29 cellular contexts compared by ENCODE assay signal in genomic region chr1:225906467-225906866, GRCh38. TPM values are rescaled to one million over a fixed set of nuclear protein-coding genes. Genes with fewer than 3 reads are reported as not detected.
DNase-seq lines count a peak whose midpoint lies in the region; ATAC-seq, FAIRE-seq and TF ChIP-seq lines count a peak whose summit lies in the region.
"Had no signal": no experiment of that assay in that cellular context is flagged by ENCODE, and none has a peak within 500 bp of the region (broad histone marks: within the 10 kb centered on the region; RNA-seq: fewer than 3 reads in every experiment).

No MANE protein-coding gene starts in this region.

- H2BK120ac ChIP-seq in mesendoderm (ENCODE audit: low read depth, low read length) = no peak overlapping the region

- CTCF ChIA-PET in GM12878 (lab: Yijun Ruan, JAX) = interaction anchor here (1.2 to 1.3 kb wide), 2 partner anchors 24 to 28 kb away, joined by 3 read pairs; partner anchors contain the start of gene TMEM63A

- POLR2A ChIA-PET in GM12878 (lab: Charles Lee) = no interaction called here

- H3K4me3 Mint-ChIP-seq in stimulated activated naive CD8-positive, alpha-beta T cell treated with anti-CD3 and anti-CD28 coated beads, Interleukin-15, amount 100 ng/mL, for 72 hours = no peak overlapping the region
- no peak overlapping the region for H3K4me3 Mint-ChIP-seq in stimulated activated naive B cell treated with anti-CD40 and anti-IgM and Interleukin-4, amounts not matched to agents 10 μg/mL and 1 μg/mL and 100 μg/mL, for 72 hours
- H3K4me3 Mint-ChIP-seq in natural killer cell (no peak overlapping the region), progenitor cell of endocrine pancreas (ENCODE audit: low read depth) (no peak overlapping the region)
- H3K4me3 Mint-ChIP-seq: CD8-positive, alpha-beta memory T cell had no signal

- H3K4me1 ChIP-seq in GM12878 (ENCODE audit: control insufficient read depth, insufficient read depth, low read length) = peaks cover 4% of the 10 kb centered on the region; the same call in 1 of the 2 replicates
- H3K4me1 ChIP-seq in mesendoderm (ENCODE audit: control insufficient read depth, low read depth, low read length) = peaks cover 16% of the 10 kb centered on the region

- DNase-seq in stimulated activated naive CD8-positive, alpha-beta T cell treated with anti-CD3 and anti-CD28 coated beads, Interleukin-15, amount 100 ng/mL, for 72 hours = no peak
- no peak for DNase-seq in stimulated activated naive CD8-positive, alpha-beta T cell treated with anti-CD3 and anti-CD28 coated beads, Interleukin-15, Interleukin-2, amounts not matched to agents 100 U/mL and 50 U/mL, for 24 hours
- DNase-seq in GM12878 (ENCODE audit: low read depth, low spot score) (no peak), mesendoderm (no peak), natural killer cell (no peak), progenitor cell of endocrine pancreas (ENCODE audit: low spot score, unreplicated experiment) (no peak)
- no peak for DNase-seq in stimulated activated naive B cell treated with anti-CD40 and anti-IgM and Interleukin-4, amounts not matched to agents 10 μg/mL and 1 μg/mL and 100 μg/mL, for 72 hours
- DNase-seq in effector CD8-positive, alpha-beta T cell (lab: John Stamatoyannopoulos, UW) = no peak
- DNase-seq: CD8-positive, alpha-beta memory T cell; DMS79 treated with DMSO at 0.1 percent for 48 hours; GF-D8; GM23248; HCEC 1CT; NCI-H1048; NCI-H1417; NCI-H1694; NCI-H2029 treated with DMSO at 0.1 percent for 48 hours; NCI-H2227 treated with DMSO at 0.1 percent for 48 hours; NCI-H526 treated with DMSO at 0.1 percent for 48 hours; RPMI8226; SHP77 had no signal

- no peak overlapping the region for H2BK15ac ChIP-seq in mesendoderm (replicated peaks; ENCODE audit: low read depth)

- no peak for TF ChIP-seq RAD21 in GM12878 (IDR thresholded peaks at IDR 0.05; ENCODE audit: insufficient read depth, low read depth, low read length)

- peak; percentile 4 for ATAC-seq in stimulated activated naive CD8-positive, alpha-beta T cell treated with anti-CD3 and anti-CD28 coated beads, Interleukin-15, amount 100 ng/mL, for 72 hours
- ATAC-seq in stimulated activated naive CD8-positive, alpha-beta T cell treated with anti-CD3 and anti-CD28 coated beads, Interleukin-15, Interleukin-2, amounts not matched to agents 100 U/mL and 50 U/mL, for 24 hours = no peak
- ATAC-seq in GM12878 (peak; percentile 13; the same call in 2 of the 3 replicates), natural killer cell (no peak)
- no peak for ATAC-seq in stimulated activated naive B cell treated with anti-CD40 and anti-IgM and Interleukin-4, amounts not matched to agents 10 μg/mL and 1 μg/mL and 100 μg/mL, for 72 hours (replicated peaks)

- WGBS in GM12878 (ENCODE audit: insufficient coverage, insufficient replicate concordance, low lambda C conversion rate, missing lambda C conversion rate) = 38% methylated on average over 6 of the region's 6 CpGs
- WGBS in mesendoderm (ENCODE audit: extremely low coverage, insufficient coverage, low lambda C conversion rate) = no CpG with 5 or more reads among the region's 6 CpGs

- no peak overlapping the region for H3K23ac ChIP-seq in mesendoderm (ENCODE audit: low read length)

- H3K36me3 Mint-ChIP-seq in stimulated activated naive B cell treated with anti-CD40 and anti-IgM and Interleukin-4, amounts not matched to agents 10 μg/mL and 1 μg/mL and 100 μg/mL, for 72 hours = no peaks in the 10 kb centered on the region
- H3K36me3 Mint-ChIP-seq in natural killer cell (no peaks in the 10 kb centered on the region), progenitor cell of endocrine pancreas (ENCODE audit: insufficient read depth) (no peaks in the 10 kb centered on the region)
- H3K36me3 Mint-ChIP-seq: CD8-positive, alpha-beta memory T cell; IgD-negative memory B cell had no signal

- H4K8ac ChIP-seq in mesendoderm (ENCODE audit: low read depth, low read length) = no peak overlapping the region

- no peak overlapping the region for H3K18ac ChIP-seq in mesendoderm (ENCODE audit: low read length)

- H3K27ac ChIP-seq in GM12878 (ENCODE audit: control insufficient read depth, insufficient read depth) = no peak overlapping the region
- no peak overlapping the region for H3K27ac ChIP-seq in mesendoderm (ENCODE audit: low read depth, low read length)
- H3K27ac ChIP-seq: C4-2B, GM23248 had no signal

- in situ Hi-C loops in GM12878 (cut with MboI) = no loop called here

- TF ChIP-seq CTCF in GM12878 (IDR thresholded peaks at IDR 0.05 in 2 of 3, conservative IDR thresholded peaks at IDR 0.05 in 1 of 3; ENCODE audit: control insufficient read depth in 2 of 3, extremely low read depth in 1 of 3, insufficient read depth in 1 of 3, low read depth in 3 of 3, low read length in 3 of 3) = no peak
- no peak for TF ChIP-seq CTCF in natural killer cell (IDR thresholded peaks at IDR 0.05)
- no peak for TF ChIP-seq CTCF in progenitor cell of endocrine pancreas (IDR thresholded peaks at IDR 0.05; ENCODE audit: unreplicated experiment)

- H3K56ac ChIP-seq in mesendoderm (ENCODE audit: low read length) = peak overlapping the region; percentile 18

- H3K79me2 ChIP-seq in GM12878 (ENCODE audit: control insufficient read depth, insufficient read depth, low read length) = no peaks in the 10 kb centered on the region
- H3K79me2 ChIP-seq in mesendoderm (ENCODE audit: control insufficient read depth, insufficient read depth, low read length) = no peaks in the 10 kb centered on the region

- no peak overlapping the region for H3K4me2 ChIP-seq in GM12878 (ENCODE audit: control insufficient read depth, insufficient read depth)
- no peak overlapping the region for H3K4me2 ChIP-seq in mesendoderm (ENCODE audit: low read length)

- H3K4ac ChIP-seq in mesendoderm (ENCODE audit: low read depth, low read length) = no peak overlapping the region

- intact Hi-C loops in GM12878 (cut with micrococcal nuclease; ENCODE audit: unreplicated experiment) (no loop called here), natural killer cell (cut with micrococcal nuclease) (no loop called here)

- H3K36me3 ChIP-seq in GM12878 (ENCODE audit: control insufficient read depth in 2 of 2, insufficient read depth in 2 of 2, low read length in 1 of 2) = no peaks in the 10 kb centered on the region
- H3K36me3 ChIP-seq in mesendoderm (ENCODE audit: control insufficient read depth, insufficient read depth, low read length) = no peaks in the 10 kb centered on the region

- H3K27me3 ChIP-seq in GM12878 (replicated peaks in 1 of 2; ENCODE audit: control insufficient read depth in 2 of 2, insufficient read depth in 2 of 2, low read length in 1 of 2) = no peaks in the 10 kb centered on the region
- no peaks in the 10 kb centered on the region for H3K27me3 ChIP-seq in mesendoderm (ENCODE audit: insufficient read depth, low read length, poor library complexity)

- no peak overlapping the region for H4K5ac ChIP-seq in mesendoderm (ENCODE audit: low read length)

- no peak for TF ChIP-seq EP300 in GM12878 (IDR thresholded peaks at IDR 0.05; ENCODE audit: borderline replicate concordance in 1 of 2, control insufficient read depth in 1 of 2, low read depth in 2 of 2, low read length in 2 of 2)

- H3K79me1 ChIP-seq in mesendoderm (ENCODE audit: low read length) = no peaks in the 10 kb centered on the region

- peaks cover 36% of the 10 kb centered on the region for H3K4me1 Mint-ChIP-seq in stimulated activated naive CD8-positive, alpha-beta T cell treated with anti-CD3 and anti-CD28 coated beads, Interleukin-15, amount 100 ng/mL, for 72 hours
- H3K4me1 Mint-ChIP-seq in stimulated activated naive B cell treated with anti-CD40 and anti-IgM and Interleukin-4, amounts not matched to agents 10 μg/mL and 1 μg/mL and 100 μg/mL, for 72 hours = peaks cover 11 to 18% of the 10 kb centered on the region in 2 donors
- H3K4me1 Mint-ChIP-seq in natural killer cell (peaks cover 5% of the 10 kb centered on the region in 2 donors), progenitor cell of endocrine pancreas (ENCODE audit: low read depth) (peaks cover 12% of the 10 kb centered on the region)

- H4K20me1 ChIP-seq in GM12878 (ENCODE audit: control insufficient read depth, insufficient read depth) = no peaks in the 10 kb centered on the region

- no peak for TF ChIP-seq POLR2A in GM12878 (IDR thresholded peaks at IDR 0.05; ENCODE audit: low read depth, low read length)

- SMC1A ChIA-PET in GM12878 (lab: Charles Lee; ENCODE audit: uncharacterized antibody, unreplicated experiment) = interaction anchor here (1.0 to 1.8 kb wide), 3 partner anchors 9 to 432 kb away, joined by 3 to 6 read pairs (median 4); no protein-coding TSS in a partner anchor

- no peak overlapping the region for H3K9ac ChIP-seq in GM12878 (ENCODE audit: control insufficient read depth, insufficient read depth, low read length)
- no peak overlapping the region for H3K9ac ChIP-seq in mesendoderm (ENCODE audit: low read length)
- H3K9ac ChIP-seq: GM23248 had no signal

- no peaks in the 10 kb centered on the region for H3K9me3 ChIP-seq in GM12878 (replicated peaks; ENCODE audit: control insufficient read depth, insufficient read depth, low read length)

- H2BK5ac ChIP-seq in mesendoderm (ENCODE audit: low read length) = peak overlapping the region; percentile 58

- peak overlapping the region; percentile 84 for H2AK5ac ChIP-seq in mesendoderm (ENCODE audit: low read length)

- H2AFZ ChIP-seq in GM12878 (ENCODE audit: control insufficient read depth, low read depth, low read length) = no peak overlapping the region
- H2AFZ ChIP-seq: GM23248 had no signal

- H3K27me3 Mint-ChIP-seq in stimulated activated naive CD8-positive, alpha-beta T cell treated with anti-CD3 and anti-CD28 coated beads, Interleukin-15, amount 100 ng/mL, for 72 hours = no peaks in the 10 kb centered on the region
- no peaks in the 10 kb centered on the region for H3K27me3 Mint-ChIP-seq in stimulated activated naive B cell treated with anti-CD40 and anti-IgM and Interleukin-4, amounts not matched to agents 10 μg/mL and 1 μg/mL and 100 μg/mL, for 72 hours
- H3K27me3 Mint-ChIP-seq in natural killer cell (ENCODE audit: low read depth in 2 of 2) (no peaks in the 10 kb centered on the region), progenitor cell of endocrine pancreas (peaks cover 12% of the 10 kb centered on the region)
- H3K27me3 Mint-ChIP-seq: CD8-positive, alpha-beta memory T cell; IgD-negative memory B cell had no signal

- H3K4me3 ChIP-seq in GM12878 = no peak overlapping the region
- no peak overlapping the region for H3K4me3 ChIP-seq in mesendoderm (ENCODE audit: low read length)
- H3K4me3 ChIP-seq: GM23248 had no signal

- RAD21 ChIA-PET in GM12878 (lab: Charles Lee; ENCODE audit: unreplicated experiment) = no interaction called here

- H3K9me3 Mint-ChIP-seq in stimulated activated naive CD8-positive, alpha-beta T cell treated with anti-CD3 and anti-CD28 coated beads, Interleukin-15, amount 100 ng/mL, for 72 hours = no peaks in the 10 kb centered on the region
- peaks cover 0 to 2% of the 10 kb centered on the region in 2 donors for H3K9me3 Mint-ChIP-seq in stimulated activated naive B cell treated with anti-CD40 and anti-IgM and Interleukin-4, amounts not matched to agents 10 μg/mL and 1 μg/mL and 100 μg/mL, for 72 hours
- no peaks in the 10 kb centered on the region for H3K9me3 Mint-ChIP-seq in natural killer cell
- H3K9me3 Mint-ChIP-seq in progenitor cell of endocrine pancreas (ENCODE audit: low read depth) = no peaks in the 10 kb centered on the region
- H3K9me3 Mint-ChIP-seq: CD8-positive, alpha-beta memory T cell had no signal

- no TSS peak for BruUV-seq in GM12878 (replicated peaks; lab: Mats Ljungman, UMichigan)

- peak overlapping the region in 1 of 2 donors; percentile 59 for H3K27ac Mint-ChIP-seq in stimulated activated naive CD8-positive, alpha-beta T cell treated with anti-CD3 and anti-CD28 coated beads, Interleukin-15, amount 100 ng/mL, for 72 hours
- H3K27ac Mint-ChIP-seq in stimulated activated naive B cell treated with anti-CD40 and anti-IgM and Interleukin-4, amounts not matched to agents 10 μg/mL and 1 μg/mL and 100 μg/mL, for 72 hours = peak overlapping the region; percentile 15
- no peak overlapping the region for H3K27ac Mint-ChIP-seq in natural killer cell
- H3K27ac Mint-ChIP-seq in progenitor cell of endocrine pancreas = no peak overlapping the region

- FAIRE-seq in GM12878 (lab: Jason Lieb, UNC) = no peak
- FAIRE-seq: A204.1, GM12892, GM19239 had no signal

RNA-seq across cellular contexts. Expression of gene LEFTY1, which starts 17.5 kb away (rescaled TPM):
- not detected in 2 replicates for total RNA-seq in GM12878 (2013; cell fraction: nucleolus; rRNA removed)
- total RNA-seq in GM12878 (2014; rRNA removed) (0.06 TPM in 1 of 2 replicates, not detected in the other), GM12878 (2014; rRNA removed; fragmentation: Illumina TruSeq; extraction: Trizol) (not detected in 2 replicates), GM12878 (2021) (0.27 TPM in 1 of 2 replicates, not detected in the other), natural killer cell (not detected), progenitor cell of endocrine pancreas (22.9 and 26.0 TPM in 2 replicates)
- not detected for polyA plus RNA-seq in GM12878 (2011; ENCODE audit: low read depth)
- polyA plus RNA-seq in GM12878 (2011; rRNA removed) (not detected in 2 replicates), GM12878 (2014; fragmentation: Illumina TruSeq; extraction: Trizol) (not detected in 2 replicates), GM12878 (2014; fragmentation: Nextera tagmentation; extraction: Ambion mirVana) (not detected), GM12878 (2014; rRNA removed) (0.06 TPM in 1 of 2 replicates, not detected in the other), GM12878 (2016; fragmentation: Nextera tagmentation; extraction: Ambion mirVana) (not detected)
- polyA plus RNA-seq in GM12878 (2011; cell fraction: cytosol; rRNA removed) = 0.04 TPM in 1 of 2 replicates, not detected in the other
- 0.06 TPM in 1 of 2 replicates, not detected in the other for polyA plus RNA-seq in GM12878 (2011; cell fraction: nucleus; rRNA removed)
- polyA plus RNA-seq in GM12878 (2012) = 0.08 TPM in 1 of 2 replicates, not detected in the other
- polyA minus RNA-seq in GM12878 (2011; rRNA and poly(A)+ RNA removed) = not detected in 2 replicates
- polyA minus RNA-seq in GM12878 (2011; cell fraction: cytosol; rRNA and poly(A)+ RNA removed) = not detected in 2 replicates
- polyA minus RNA-seq in GM12878 (2011; cell fraction: nucleus; rRNA and poly(A)+ RNA removed) = not detected in 2 replicates
- polyA plus RNA-seq in mesendoderm (2013, experiment 1 of 2) = 42.5 TPM
- 42.7 TPM for polyA plus RNA-seq in mesendoderm (2013, experiment 2 of 2)
- total RNA-seq: CD8-positive, alpha-beta memory T cell; GM23248; NCI-H460; SK-MEL-5 had no signal
- polyA plus RNA-seq: GM23248, IgD-negative memory B cell had no signal

RNA-seq across cellular contexts. Expression of gene PYCR2, which starts 17.6 kb away (rescaled TPM):
- total RNA-seq in GM12878 (2013; cell fraction: nucleolus; rRNA removed) = 41.1 and 41.4 TPM in 2 replicates
- 53.4 and 65.2 TPM in 2 replicates for total RNA-seq in GM12878 (2014; rRNA removed)
- total RNA-seq in GM12878 (2014; rRNA removed; fragmentation: Illumina TruSeq; extraction: Trizol) = 31.0 and 33.6 TPM in 2 replicates
- 77.2 and 81.8 TPM in 2 replicates for total RNA-seq in GM12878 (2021)
- polyA plus RNA-seq in GM12878 (2011; ENCODE audit: low read depth) = 22.2 TPM
- 24.3 and 46.0 TPM in 2 replicates for polyA plus RNA-seq in GM12878 (2011; rRNA removed)
- 49.9 and 63.2 TPM in 2 replicates for polyA plus RNA-seq in GM12878 (2011; cell fraction: cytosol; rRNA removed)
- polyA plus RNA-seq in GM12878 (2011; cell fraction: nucleus; rRNA removed) = 101 and 106 TPM in 2 replicates
- polyA plus RNA-seq in GM12878 (2012) = 45.2 and 52.3 TPM in 2 replicates
- polyA plus RNA-seq in GM12878 (2014; fragmentation: Illumina TruSeq; extraction: Trizol) = 19.1 and 47.0 TPM in 2 replicates
- 1 to 10 TPM; 1.7 to 5.9 TPM for polyA plus RNA-seq in GM12878 (2014; fragmentation: Nextera tagmentation; extraction: Ambion mirVana)
- polyA plus RNA-seq in GM12878 (2014; rRNA removed) = 62.8 and 64.9 TPM in 2 replicates
- 10 to 100 TPM; 74.9 to 76.3 TPM for polyA plus RNA-seq in GM12878 (2016; fragmentation: Nextera tagmentation; extraction: Ambion mirVana)
- polyA minus RNA-seq in GM12878 (2011; rRNA and poly(A)+ RNA removed) = 29.4 and 39.5 TPM in 2 replicates
- 8.3 and 15.2 TPM in 2 replicates for polyA minus RNA-seq in GM12878 (2011; cell fraction: cytosol; rRNA and poly(A)+ RNA removed)
- 20.2 and 31.1 TPM in 2 replicates for polyA minus RNA-seq in GM12878 (2011; cell fraction: nucleus; rRNA and poly(A)+ RNA removed)
- 94.1 TPM for polyA plus RNA-seq in mesendoderm (2013, experiment 1 of 2)
- polyA plus RNA-seq in mesendoderm (2013, experiment 2 of 2) = 95.3 TPM
- 10 to 100 TPM; 57.7 to 74.5 (median 62.6) TPM for total RNA-seq in natural killer cell
- total RNA-seq in progenitor cell of endocrine pancreas = 54.5 and 54.8 TPM in 2 replicates

RNA-seq across cellular contexts. Expression of gene TMEM63A, which starts 24.3 kb away (rescaled TPM):
- total RNA-seq in GM12878 (2013; cell fraction: nucleolus; rRNA removed) = 302 and 309 TPM in 2 replicates
- total RNA-seq in GM12878 (2014; rRNA removed) (12.0 TPM in 2 replicates), GM12878 (2014; rRNA removed; fragmentation: Illumina TruSeq; extraction: Trizol) (8.7 and 10.4 TPM in 2 replicates), GM12878 (2021) (27.6 and 31.8 TPM in 2 replicates), natural killer cell (100 to 1,000 TPM; 101 to 166 (median 113) TPM), progenitor cell of endocrine pancreas (236 and 246 TPM in 2 replicates)
- 9.4 TPM for polyA plus RNA-seq in GM12878 (2011; ENCODE audit: low read depth)
- polyA plus RNA-seq in GM12878 (2011; rRNA removed) (21.0 and 33.5 TPM in 2 replicates), GM12878 (2014; fragmentation: Illumina TruSeq; extraction: Trizol) (19.6 and 20.1 TPM in 2 replicates), GM12878 (2014; fragmentation: Nextera tagmentation; extraction: Ambion mirVana) (1 to 10 TPM; 1.3 to 1.8 TPM), GM12878 (2014; rRNA removed) (17.2 and 20.2 TPM in 2 replicates), GM12878 (2016; fragmentation: Nextera tagmentation; extraction: Ambion mirVana) (10 to 100 TPM; 14.4 to 15.9 TPM)
- polyA plus RNA-seq in GM12878 (2011; cell fraction: cytosol; rRNA removed) = 18.1 and 18.5 TPM in 2 replicates
- polyA plus RNA-seq in GM12878 (2011; cell fraction: nucleus; rRNA removed) = 203 and 271 TPM in 2 replicates
- polyA plus RNA-seq in GM12878 (2012) = 18.2 and 27.5 TPM in 2 replicates
- polyA minus RNA-seq in GM12878 (2011; rRNA and poly(A)+ RNA removed) = 37.9 and 46.4 TPM in 2 replicates
- 7.7 and 11.4 TPM in 2 replicates for polyA minus RNA-seq in GM12878 (2011; cell fraction: cytosol; rRNA and poly(A)+ RNA removed)
- polyA minus RNA-seq in GM12878 (2011; cell fraction: nucleus; rRNA and poly(A)+ RNA removed) = 61.2 and 88.9 TPM in 2 replicates
- polyA plus RNA-seq in mesendoderm (2013, experiment 1 of 2) = 32.2 TPM
- polyA plus RNA-seq in mesendoderm (2013, experiment 2 of 2) = 34.0 TPM

RNA-seq across cellular contexts. Expression of gene LEFTY2, which starts 34.6 kb away (rescaled TPM):
- total RNA-seq in GM12878 (2013; cell fraction: nucleolus; rRNA removed) = not detected in 2 replicates
- total RNA-seq in GM12878 (2014; rRNA removed) = not detected in 2 replicates
- not detected in 2 replicates for total RNA-seq in GM12878 (2014; rRNA removed; fragmentation: Illumina TruSeq; extraction: Trizol)
- total RNA-seq in GM12878 (2021) = not detected in 2 replicates
- not detected for polyA plus RNA-seq in GM12878 (2011; ENCODE audit: low read depth)
- polyA plus RNA-seq in GM12878 (2011; rRNA removed) = not detected in 2 replicates
- polyA plus RNA-seq in GM12878 (2011; cell fraction: cytosol; rRNA removed) = not detected in 2 replicates
- polyA plus RNA-seq in GM12878 (2011; cell fraction: nucleus; rRNA removed) = not detected in 2 replicates
- not detected in 2 replicates for polyA plus RNA-seq in GM12878 (2012)
- not detected in 2 replicates for polyA plus RNA-seq in GM12878 (2014; fragmentation: Illumina TruSeq; extraction: Trizol)
- polyA plus RNA-seq in GM12878 (2014; fragmentation: Nextera tagmentation; extraction: Ambion mirVana) = not detected
- polyA plus RNA-seq in GM12878 (2014; rRNA removed) = not detected in 2 replicates
- polyA plus RNA-seq in GM12878 (2016; fragmentation: Nextera tagmentation; extraction: Ambion mirVana) = not detected
- not detected in 2 replicates for polyA minus RNA-seq in GM12878 (2011; rRNA and poly(A)+ RNA removed)
- not detected in 2 replicates for polyA minus RNA-seq in GM12878 (2011; cell fraction: cytosol; rRNA and poly(A)+ RNA removed)
- polyA minus RNA-seq in GM12878 (2011; cell fraction: nucleus; rRNA and poly(A)+ RNA removed) = not detected in 2 replicates
- polyA plus RNA-seq in mesendoderm (2013, experiment 1 of 2) = 11.8 TPM
- 13.3 TPM for polyA plus RNA-seq in mesendoderm (2013, experiment 2 of 2)
- not detected for total RNA-seq in natural killer cell
- total RNA-seq in progenitor cell of endocrine pancreas = 0.22 and 0.51 TPM in 2 replicates
- total RNA-seq: CD8-positive, alpha-beta memory T cell; GM23248; NCI-H460; SK-MEL-5 had no signal
- polyA plus RNA-seq: AG04450; CD8-positive, alpha-beta memory T cell; GM23248 had no signal

Comparison
In these comparisons a context has a peak if more than half of its experiments do, and no peak if none do; other contexts are left out.
1. ATAC-seq: peak in stimulated activated naive CD8-positive, alpha-beta T cell treated with anti-CD3 and anti-CD28 coated beads, Interleukin-15, amount 100 ng/mL, for 72 hours (single experiment) and GM12878 (single experiment); none in stimulated activated naive CD8-positive, alpha-beta T cell treated with anti-CD3 and anti-CD28 coated beads, Interleukin-15, Interleukin-2, amounts not matched to agents 100 U/mL and 50 U/mL, for 24 hours (single experiment), stimulated activated naive B cell treated with anti-CD40 and anti-IgM and Interleukin-4, amounts not matched to agents 10 μg/mL and 1 μg/mL and 100 μg/mL, for 72 hours (0 of 2) and natural killer cell (0 of 3).
2. RNA of gene LEFTY1, which starts 17.5 kb away (total RNA-seq): 22.9 to 26.0 TPM in progenitor cell of endocrine pancreas; 0.06 to 0.27 TPM in GM12878 and not detected in natural killer cell; every median in the first group is over 10 times any median in the second.